ENCODE assay signal across 15 cellular contexts in genomic region chr1:94543893-94544635, GRCh38. TPM values are rescaled to one million over a fixed set of nuclear protein-coding genes. Genes with fewer than 3 reads are reported as not detected.
DNase-seq lines count a peak whose midpoint lies in the region; ATAC-seq, FAIRE-seq and TF ChIP-seq lines count a peak whose summit lies in the region.
"Had no signal": no experiment of that assay in that cellular context is flagged by ENCODE, and none has a peak within 500 bp of the region (broad histone marks: within the 10 kb centered on the region; RNA-seq: fewer than 3 reads in every experiment).

No MANE protein-coding gene starts in this region.

- H2AFZ ChIP-seq in hepatocyte = no peak overlapping the region

- H3K9me3 ChIP-seq in hepatocyte (ENCODE audit: low read depth) (no peaks in the 10 kb centered on the region), testis (no peaks in the 10 kb centered on the region), pancreas (no peaks in the 10 kb centered on the region)

- peak overlapping the region; percentile 7 to 73 (median 57) for H3K4me3 Mint-ChIP-seq in brain
- H3K4me3 Mint-ChIP-seq: natural killer cell had no signal

- peaks cover 19% of the 10 kb centered on the region for H4K20me1 ChIP-seq in hepatocyte (ENCODE audit: insufficient read depth, poor library complexity, severe bottlenecking)

- H3K36me3 ChIP-seq in hepatocyte (replicated peaks; ENCODE audit: insufficient read depth, low read depth) (no peaks in the 10 kb centered on the region), testis (ENCODE audit: low read depth, missing control alignments) (no peaks in the 10 kb centered on the region), pancreas (no peaks in the 10 kb centered on the region)

- peaks cover 14% of the 10 kb centered on the region for H3K36me3 Mint-ChIP-seq in brain
- H3K36me3 Mint-ChIP-seq: natural killer cell had no signal

- H3K27ac ChIP-seq in hepatocyte (peak overlapping the region; percentile 97), testis (peak overlapping the region; percentile 18 to 94), pancreas (peak overlapping the region in 2 of 4 donors; percentile 2 to 52)

- peaks cover 57% of the 10 kb centered on the region for H3K4me1 Mint-ChIP-seq in brain

- peak overlapping the region in 2 of 5 experiments; percentile 21 to 56 for H3K27ac Mint-ChIP-seq in brain
- H3K27ac Mint-ChIP-seq: activated naive CD4-positive, alpha-beta T cell treated with anti-CD3 and anti-CD28 coated beads, Interleukin-2, amount 50 U/mL, for 72 hours; natural killer cell had no signal

- no peaks in the 10 kb centered on the region for H3K27me3 ChIP-seq in hepatocyte
- H3K27me3 ChIP-seq in testis = no peaks in the 10 kb centered on the region
- no peaks in the 10 kb centered on the region for H3K27me3 ChIP-seq in pancreas

- TF ChIP-seq CTCF in brain (conservative IDR thresholded peaks at IDR 0.05) (no peak), hepatocyte (IDR thresholded peaks at IDR 0.05; ENCODE audit: poor library complexity) (no peak), testis (IDR thresholded peaks at IDR 0.05) (no peak), pancreas (IDR thresholded peaks at IDR 0.05) (no peak)

- H3K4me2 ChIP-seq in hepatocyte = peak overlapping the region; percentile 81

- ATAC-seq in pancreas (no peak), HG02885 (IDR thresholded peaks at IDR 0.05; ENCODE audit: poor library complexity, unreplicated experiment) (no peak)
- ATAC-seq: activated naive CD4-positive, alpha-beta T cell treated with anti-CD3 and anti-CD28 coated beads, Interleukin-2, amount 50 U/mL, for 72 hours; natural killer cell had no signal

- no peaks in the 10 kb centered on the region for H3K4me1 ChIP-seq in hepatocyte (ENCODE audit: insufficient read depth)
- H3K4me1 ChIP-seq in testis = peaks cover 21% of the 10 kb centered on the region
- peaks cover 6 to 29% (median 13%) of the 10 kb centered on the region in 3 donors for H3K4me1 ChIP-seq in pancreas

- DNase-seq in MV-4-11 (lab: John Stamatoyannopoulos, UW) (peak; percentile 34), hepatocyte (ENCODE audit: low spot score) (no peak), testis (no peak), pancreas (no peak), frontal cortex (ENCODE audit: low spot score in 2 of 2) (no peak), pons (ENCODE audit: low spot score) (no peak)
- DNase-seq: natural killer cell; NCI-H2029; stimulated activated naive CD4-positive, alpha-beta T cell; T-helper 9 cell had no signal

- TF ChIP-seq POLR2A in testis (IDR thresholded peaks at IDR 0.05) = no peak

- H3K9me2 ChIP-seq in hepatocyte (replicated peaks; ENCODE audit: insufficient read depth) = no peaks in the 10 kb centered on the region

- FAIRE-seq in pancreas (lab: Jason Lieb, UNC) (no peak), frontal cortex (lab: Jason Lieb, UNC) (no peak)
- FAIRE-seq: endometrium, H1 had no signal

- H3K9me3 Mint-ChIP-seq in brain = peaks cover 0 to 17% (median 6%) of the 10 kb centered on the region in 5 experiments
- H3K9me3 Mint-ChIP-seq: activated naive CD4-positive, alpha-beta T cell treated with anti-CD3 and anti-CD28 coated beads, Interleukin-2, amount 50 U/mL, for 72 hours; natural killer cell had no signal

- peaks cover 22% of the 10 kb centered on the region for H3K27me3 Mint-ChIP-seq in brain

- 59% methylated on average over 4 of the region's 4 CpGs for WGBS in hepatocyte (ENCODE audit: low lambda C conversion rate, missing lambda C conversion rate)
- 44 to 49% methylated on average over 4 of the region's 4 CpGs for WGBS in testis, 2 donors
- 39 to 44% methylated on average over 4 of the region's 4 CpGs for WGBS in pancreas, 2 donors

- no peak overlapping the region for H3K4me3 ChIP-seq in hepatocyte
- no peak overlapping the region for H3K4me3 ChIP-seq in testis
- H3K4me3 ChIP-seq in pancreas = no peak overlapping the region

- intact Hi-C loops in testis (cut with DNase I; ENCODE audit: low total_unique reads) (no loop called here), pancreas (cut with DNase I) (loop anchor here in 1 of 3 donors (10.0 kb wide), 1 partner anchor 101 kb away; no protein-coding TSS in a partner anchor)

- peaks cover 33% of the 10 kb centered on the region for H3K79me2 ChIP-seq in hepatocyte

RNA-seq across cellular contexts. Expression of gene F3, which starts 2.5 kb away (rescaled TPM):
- polyA plus RNA-seq in brain (ENCODE audit: insufficient read depth, low read depth, low replicate concordance) (13.9 TPM), hepatocyte (390 and 412 TPM in 2 replicates), testis (ENCODE audit: insufficient read depth, low read depth, low replicate concordance) (51.6 TPM), pancreas (10 to 100 TPM; 39.4 to 62.6 TPM)
- total RNA-seq in hepatocyte (261 and 281 TPM in 2 replicates), testis (100 to 1,000 TPM; 111 to 135 TPM), pancreas (100 to 1,000 TPM in 1 of 6 donors, 10 to 100 TPM in 5; 14.8 to 117 (median 43.2) TPM), frontal cortex (24.9 TPM)
